ENCODE assay signal across 24 cellular contexts in genomic region chr2:146321175-146321574, GRCh38.
DNase-seq lines count a peak whose midpoint lies in the region; ATAC-seq, FAIRE-seq and TF ChIP-seq lines count a peak whose summit lies in the region.
"Had no signal": no experiment of that assay in that cellular context is flagged by ENCODE, and none has a peak within 500 bp of the region (broad histone marks: within the 10 kb centered on the region; RNA-seq: fewer than 3 reads in every experiment).

No MANE protein-coding gene starts in this region.

- no peak overlapping the region for H3K27ac Mint-ChIP-seq in endodermal cell
- H3K27ac Mint-ChIP-seq in nephron, result peak overlapping the region; percentile 62 to 81 (median 71)
- H3K27ac Mint-ChIP-seq: activated CD4-positive, alpha-beta T cell treated with anti-CD3 and anti-CD28 coated beads, Interleukin-2, amount 10 ng/mL, durations not matched to agents 24 days and 14 days had no signal

- DNase-seq in SJSA1 (ENCODE audit: low read depth in 1 of 2, low spot score in 2 of 2), result peak; percentile 74 to 75
- no peak for DNase-seq in endodermal cell
- no peak for DNase-seq in GM13977 (ENCODE audit: low spot score)
- DNase-seq in NCI-H774 (lab: John Stamatoyannopoulos, UW), result no peak
- no peak for DNase-seq in aorta
- no peak for DNase-seq in GM12892 (ENCODE audit: insufficient read length)
- DNase-seq: activated CD4-positive, alpha-beta T cell treated with anti-CD3 and anti-CD28 coated beads, Interleukin-2, amount 10 ng/mL, durations not matched to agents 24 days and 14 days; COR-L47; GDM1; glutamatergic neuron; Kasumi-1; NCI-H1417 treated with DMSO at 0.1 percent for 48 hours; NCI-H2227 treated with DMSO at 0.1 percent for 48 hours; ovary; small intestine; stimulated activated naive CD4-positive, alpha-beta T cell treated with Interleukin-2 at 50 U/mL for 16 hours; uterus had no signal

- H3K9ac ChIP-seq in BLaER1 treated with 17β-estradiol and CSF1 and Interleukin-3, amounts not matched to agents 10 nM and 100 nM, result no peak overlapping the region
- no peak overlapping the region for H3K9ac ChIP-seq in endodermal cell (ENCODE audit: extremely low read depth, low read length, poor library complexity, severe bottlenecking)

- in situ Hi-C loops in GM13977 (cut with MboI; ENCODE audit: low pct_unique_long_range_greater_than_20kb, low sequenced_read_pairs, unreplicated experiment), result no loop called here

- peaks cover 14% of the 10 kb centered on the region for H3K4me1 Mint-ChIP-seq in endodermal cell
- peaks cover 13% of the 10 kb centered on the region for H3K4me1 Mint-ChIP-seq in nephron
- H3K4me1 Mint-ChIP-seq: activated CD4-positive, alpha-beta T cell treated with anti-CD3 and anti-CD28 coated beads, Interleukin-2, amount 10 ng/mL, durations not matched to agents 24 days and 14 days; central memory CD8-positive, alpha-beta T cell had no signal

- no peaks in the 10 kb centered on the region for H4K20me1 ChIP-seq in BLaER1 treated with 17β-estradiol and CSF1 and Interleukin-3, amounts not matched to agents 10 nM and 100 nM

- peaks cover 6 to 14% (median 8%) of the 10 kb centered on the region in 10 experiments; a peak in 15 of 20 replicates for H3K4me1 ChIP-seq in BLaER1 treated with 17β-estradiol and CSF1 and Interleukin-3, amounts not matched to agents 10 nM and 100 nM
- H3K4me1 ChIP-seq in SJSA1 (replicated peaks) (peaks cover 19% of the 10 kb centered on the region), endodermal cell (ENCODE audit: control insufficient read depth, insufficient read depth, low read length) (peaks cover 12% of the 10 kb centered on the region), aorta (ENCODE audit: control insufficient read depth in 1 of 2, insufficient read depth in 2 of 2, low read length in 2 of 2) (no peaks in the 10 kb centered on the region)
- H3K4me1 ChIP-seq: uterus had no signal

- H3K36me3 ChIP-seq in BLaER1 treated with 17β-estradiol and CSF1 and Interleukin-3, amounts not matched to agents 10 nM and 100 nM, result no peaks in the 10 kb centered on the region
- H3K36me3 ChIP-seq in SJSA1 (no peaks in the 10 kb centered on the region), endodermal cell (ENCODE audit: control insufficient read depth, insufficient read depth, low read length) (no peaks in the 10 kb centered on the region), aorta (ENCODE audit: control insufficient read depth in 1 of 2, insufficient read depth in 2 of 2, low read length in 1 of 2) (no peaks in the 10 kb centered on the region)
- H3K36me3 ChIP-seq: ovary, uterus had no signal

- no peak overlapping the region for H3K27ac ChIP-seq in BLaER1 treated with 17β-estradiol and CSF1 and Interleukin-3, amounts not matched to agents 10 nM and 100 nM
- H3K27ac ChIP-seq in SJSA1 (peak overlapping the region; percentile 41), endodermal cell (ENCODE audit: low read depth, low read length) (peak overlapping the region; percentile 9), aorta (ENCODE audit: low read depth in 1 of 2, low read length in 2 of 2) (no peak overlapping the region)
- H3K27ac ChIP-seq: ovary, uterus had no signal

- intact Hi-C loops in aorta (cut with DNase I), result no loop called here

- H3K4me3 ChIP-seq in BLaER1 treated with 17β-estradiol and CSF1 and Interleukin-3, amounts not matched to agents 10 nM and 100 nM, result no peak overlapping the region
- H3K4me3 ChIP-seq in SJSA1 (no peak overlapping the region), endodermal cell (ENCODE audit: low read length) (no peak overlapping the region), aorta (ENCODE audit: low read length in 2 of 2) (no peak overlapping the region)
- H3K4me3 ChIP-seq: ovary, uterus had no signal

- H3K27me3 Mint-ChIP-seq in endodermal cell (ENCODE audit: insufficient read depth) (no peaks in the 10 kb centered on the region), nephron (ENCODE audit: low read depth) (no peaks in the 10 kb centered on the region)
- H3K27me3 Mint-ChIP-seq: activated CD4-positive, alpha-beta T cell treated with anti-CD3 and anti-CD28 coated beads, Interleukin-2, amount 10 ng/mL, durations not matched to agents 24 days and 14 days; central memory CD8-positive, alpha-beta T cell had no signal

- H3K9me3 Mint-ChIP-seq in endodermal cell, result no peaks in the 10 kb centered on the region
- no peaks in the 10 kb centered on the region for H3K9me3 Mint-ChIP-seq in nephron
- H3K9me3 Mint-ChIP-seq: activated CD4-positive, alpha-beta T cell treated with anti-CD3 and anti-CD28 coated beads, Interleukin-2, amount 10 ng/mL, durations not matched to agents 24 days and 14 days had no signal

- TF ChIP-seq CTCF in endodermal cell (conservative IDR thresholded peaks at IDR 0.05) (no peak), nephron (IDR thresholded peaks at IDR 0.05; ENCODE audit: unreplicated experiment in 3 of 3) (no peak), GM13977 (IDR thresholded peaks at IDR 0.05; ENCODE audit: extremely low read depth, insufficient read depth, missing control alignments) (no peak)

- H3K4me2 ChIP-seq in BLaER1 treated with 17β-estradiol and CSF1 and Interleukin-3, amounts not matched to agents 10 nM and 100 nM, result peak overlapping the region in 10 of 11 experiments; percentile 2 to 48 (median 38); a peak in 12 of 22 replicates

- FAIRE-seq in GM12892 (lab: Jason Lieb, UNC), result no peak
- FAIRE-seq: endothelial cell of umbilical vein, GM18507, keratinocyte, small intestine had no signal

- H3K27me3 ChIP-seq in BLaER1 treated with 17β-estradiol and CSF1 and Interleukin-3, amounts not matched to agents 10 nM and 100 nM, result no peaks in the 10 kb centered on the region
- H3K27me3 ChIP-seq in SJSA1 (replicated peaks), result no peaks in the 10 kb centered on the region
- H3K27me3 ChIP-seq in endodermal cell (ENCODE audit: control insufficient read depth, insufficient read depth, low read length, poor library complexity, severe bottlenecking), result no peaks in the 10 kb centered on the region
- no peaks in the 10 kb centered on the region for H3K27me3 ChIP-seq in aorta (ENCODE audit: control insufficient read depth in 1 of 2, insufficient read depth in 2 of 2, low read length in 1 of 2)
- H3K27me3 ChIP-seq: ovary, uterus had no signal

- H3K9me3 ChIP-seq in BLaER1 treated with 17β-estradiol and CSF1 and Interleukin-3, amounts not matched to agents 10 nM and 100 nM (replicated peaks in 1 of 11), result no peaks in the 10 kb centered on the region
- H3K9me3 ChIP-seq in SJSA1 (replicated peaks), result no peaks in the 10 kb centered on the region
- H3K9me3 ChIP-seq in endodermal cell (ENCODE audit: control insufficient read depth, low read length), result no peaks in the 10 kb centered on the region
- H3K9me3 ChIP-seq in aorta (ENCODE audit: control insufficient read depth, low read length), result no peaks in the 10 kb centered on the region
- H3K9me3 ChIP-seq: ovary, uterus had no signal

- no peak for TF ChIP-seq POLR2A in GM12892 (IDR thresholded peaks at IDR 0.05; ENCODE audit: low read depth, low read length)

- 60 to 87% methylated on average over 1 to 2 of the region's 2 CpGs for WGBS in endodermal cell (ENCODE audit: insufficient coverage in 1 of 2, insufficient read length in 1 of 2), 2 experiments
- WGBS in aorta, 2 donors, result 44 to 50% methylated on average over 2 of the region's 2 CpGs

- H3K36me3 Mint-ChIP-seq in endodermal cell (ENCODE audit: low read depth), result no peaks in the 10 kb centered on the region
- no peaks in the 10 kb centered on the region for H3K36me3 Mint-ChIP-seq in nephron (ENCODE audit: low read depth)
- H3K36me3 Mint-ChIP-seq: activated naive CD4-positive, alpha-beta T cell treated with anti-CD3 and anti-CD28 coated beads, Interleukin-2, amount 50 U/mL, for 72 hours had no signal

- H3K4me3 Mint-ChIP-seq in endodermal cell, result no peak overlapping the region
- peak overlapping the region in 1 of 3 experiments; percentile 48 for H3K4me3 Mint-ChIP-seq in nephron
- H3K4me3 Mint-ChIP-seq: activated CD4-positive, alpha-beta T cell treated with anti-CD3 and anti-CD28 coated beads, Interleukin-2, amount 10 ng/mL, durations not matched to agents 24 days and 14 days; central memory CD8-positive, alpha-beta T cell had no signal

- ATAC-seq in aorta (ENCODE audit: low FRiP score), result no peak
- ATAC-seq: activated naive CD4-positive, alpha-beta T cell treated with anti-CD3 and anti-CD28 coated beads, Interleukin-2, amount 50 U/mL, for 72 hours had no signal

Comparison
In these comparisons a context has a peak if more than half of its experiments do, and no peak if none do; other contexts are left out.
1. H3K27ac ChIP-seq: peak in SJSA1 (single experiment) and endodermal cell (single experiment); none in BLaER1 treated with 17β-estradiol and CSF1 and Interleukin-3, amounts not matched to agents 10 nM and 100 nM (0 of 11) and aorta (0 of 2).
2. DNase-seq: peak in SJSA1 (2 of 2); none in endodermal cell (single experiment), GM13977 (single experiment), NCI-H774 (single experiment), aorta (0 of 2) and GM12892 (single experiment).